8 cellular contexts compared by ENCODE assay signal in the genomic region with DNA sequence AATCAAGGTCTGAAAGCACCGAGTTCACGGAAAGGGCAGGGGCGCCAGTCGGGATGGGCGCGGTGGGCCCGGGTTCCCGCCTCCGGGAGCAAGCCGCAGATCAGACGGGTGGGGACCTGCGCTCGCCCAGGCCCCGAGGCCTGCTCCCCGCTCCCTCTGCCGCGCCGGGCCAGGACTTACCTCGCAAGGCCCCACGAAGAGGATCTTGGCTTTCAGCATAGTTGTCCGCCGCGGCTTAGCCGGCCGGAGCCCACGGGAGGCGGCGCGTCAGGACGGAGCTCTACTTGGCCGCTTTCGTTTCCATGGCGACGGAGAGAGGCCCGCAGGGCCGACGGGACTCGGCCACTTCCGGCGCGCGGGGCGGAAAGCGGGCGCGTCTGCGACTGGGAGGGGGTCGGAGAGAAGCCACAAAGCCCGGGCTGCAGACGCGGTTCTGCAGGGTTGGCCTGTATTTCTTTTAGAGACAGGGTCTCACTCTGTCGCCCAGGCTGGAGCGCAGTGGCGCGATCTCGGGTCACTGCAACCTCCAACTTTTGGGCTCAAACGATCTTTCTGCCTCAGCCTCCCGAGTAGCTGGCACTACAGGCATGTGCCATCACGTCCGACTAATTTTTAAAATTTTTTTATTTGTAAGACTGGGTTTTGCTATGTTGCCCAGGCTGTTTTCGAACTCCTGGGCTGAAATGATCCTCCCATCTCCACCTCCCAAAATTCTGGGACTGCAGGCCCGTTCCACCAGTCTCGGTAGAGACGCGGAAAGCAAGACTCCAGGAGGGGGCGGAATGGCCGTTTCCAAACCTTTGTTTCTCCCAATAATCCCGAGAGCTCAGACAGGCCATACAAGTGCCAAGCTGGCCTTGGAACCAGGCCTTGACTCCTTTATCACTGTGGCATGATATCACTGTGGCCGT. TPM values are rescaled to one million over a fixed set of nuclear protein-coding genes. Genes with fewer than 3 reads are reported as not detected.
A peak's percentile ranks its signal among the peaks of the same experiment; 100 is the strongest.
DNase-seq lines count a peak whose midpoint lies in the region; ATAC-seq and TF ChIP-seq lines count a peak whose summit lies in the region.

A gene (minus strand): TSS at position 322 of the 911 bp plus-strand sequence. CDS start 103 bp downstream, at position 219.

- H3K27ac ChIP-seq in spleen = peak within 1 kb of the TSS; percentile 55 to 90 (median 85)

- TF ChIP-seq CTCF in AG04449 (IDR thresholded peaks at IDR 0.05; ENCODE audit: insufficient read depth, low read length, missing control alignments) = peak; percentile 54
- no peak for TF ChIP-seq CTCF in activated B cell treated with CpG ODN at 0.5 μM for 24 hours (IDR thresholded peaks at IDR 0.05)
- TF ChIP-seq CTCF in cardiac fibroblast (IDR thresholded peaks at IDR 0.05; ENCODE audit: low read depth, low read length) = peak; percentile 29
- peak in 3 of 11 experiments; percentile 3 to 33 (median 14) for TF ChIP-seq CTCF in spleen (IDR thresholded peaks at IDR 0.05 in 8 of 11, conservative IDR thresholded peaks at IDR 0.05 in 3 of 11)

- H3K27me3 ChIP-seq in spleen (replicated peaks in 1 of 7) = no peaks in the 10 kb centered on the region

- WGBS in spleen, 5 donors = 1 to 5% (median 2%) methylated on average over 21 to 69 of the region's 69 CpGs

- peaks cover 18% of the 10 kb centered on the region for H3K4me1 Mint-ChIP-seq in activated B cell treated with CpG ODN at 0.5 μM for 24 hours

- no peaks in the 10 kb centered on the region for H3K27me3 Mint-ChIP-seq in activated B cell treated with CpG ODN at 0.5 μM for 24 hours

- no peak for TF ChIP-seq POLR2A in spleen (IDR thresholded peaks at IDR 0.05)

- peak within 1 kb of the TSS; percentile 89 for H3K4me3 Mint-ChIP-seq in activated B cell treated with CpG ODN at 0.5 μM for 24 hours

- H3K4me3 ChIP-seq in AG04449 (ENCODE audit: low read depth, low read length) (peak within 1 kb of the TSS; percentile 81), cardiac fibroblast (replicated peaks in 1 of 2; ENCODE audit: low read depth in 2 of 2, low read length in 2 of 2) (peak within 1 kb of the TSS; percentile 71 to 89), spleen (peak within 1 kb of the TSS; percentile 75 to 93 (median 80))

- intact Hi-C loops in activated B cell treated with CpG ODN at 0.5 μM for 24 hours (cut with micrococcal nuclease) (loop anchor here (1.0 to 5.0 kb wide), 4 partner anchors 13 to 104 kb away; a partner anchor contains a TSS), spleen (cut with DNase I; ENCODE audit: low total_unique reads) (no loop called here)

- no peaks in the 10 kb centered on the region for H3K9me3 Mint-ChIP-seq in activated B cell treated with CpG ODN at 0.5 μM for 24 hours

- DNase-seq in AG04449 (ENCODE audit: low read depth, low spot score) (peak; percentile 37), NCI-H2196 treated with DMSO at 0.1 percent for 48 hours (lab: John Stamatoyannopoulos, UW; ENCODE audit: unreplicated experiment) (peak; percentile 83), activated B cell treated with CpG ODN at 0.5 μM for 24 hours (peak; percentile 85), cardiac fibroblast (ENCODE audit: low read depth in 2 of 2) (peak; percentile 91 to 93), inferior parietal cortex (ENCODE audit: extremely low spot score) (peak; percentile 93), spleen (peak; percentile 97)

- H3K9me3 ChIP-seq in spleen = no peaks in the 10 kb centered on the region

- peaks cover 4% of the 10 kb centered on the region for H3K36me3 Mint-ChIP-seq in activated B cell treated with CpG ODN at 0.5 μM for 24 hours (ENCODE audit: low read depth)

- H3K27ac Mint-ChIP-seq in activated B cell treated with CpG ODN at 0.5 μM for 24 hours = peak within 1 kb of the TSS; percentile 76

- ATAC-seq in GM18868 (IDR thresholded peaks at IDR 0.05; ENCODE audit: unreplicated experiment) = peak; percentile 98
- ATAC-seq in HG03135 (IDR thresholded peaks at IDR 0.05; ENCODE audit: unreplicated experiment) = peak; percentile 95
- ATAC-seq in activated B cell treated with CpG ODN at 0.5 μM for 24 hours (ENCODE audit: low read depth) = peak; percentile 98

- H3K36me3 ChIP-seq in spleen = peaks cover 0 to 11% (median 0%) of the 10 kb centered on the region in 6 donors

- CTCF ChIA-PET in AG04449 (lab: Yijun Ruan, JAX) = interaction anchor here (0.5 to 2.6 kb wide), 14 partner anchors 17 to 241 kb away, joined by 3 to 11 read pairs (median 3); no protein-coding TSS in a partner anchor
- CTCF ChIA-PET in activated B cell treated with CpG ODN at 0.5 μM for 24 hours (lab: Charles Lee) = no interaction called here

- H3K4me1 ChIP-seq in spleen = peaks cover 6 to 20% (median 15%) of the 10 kb centered on the region in 6 donors

- POLR2A ChIA-PET in AG04449 (lab: Yijun Ruan, JAX) = interaction anchor here (0.6 to 1.3 kb wide), 2 partner anchors 19 to 504 kb away, joined by 3 to 4 read pairs; no protein-coding TSS in a partner anchor
- POLR2A ChIA-PET in activated B cell treated with CpG ODN at 0.5 μM for 24 hours (lab: Charles Lee) = interaction anchor here (0.5 to 1.6 kb wide), 11 partner anchors 25 to 616 kb away, joined by 3 to 7 read pairs (median 4); a partner anchor contains a TSS

RNA-seq across cellular contexts. Expression of the gene that starts here (rescaled TPM):
- total RNA-seq in activated B cell treated with CpG ODN at 0.5 μM for 24 hours (9.8 and 10.7 TPM in 2 replicates), spleen (1 to 10 TPM; 5.5 to 7.2 (median 6.5) TPM)
- 10 to 100 TPM in 1 of 3 donors, 1 to 10 TPM in 2; 7.8 to 11.0 (median 8.0) TPM for polyA plus RNA-seq in spleen

Comparison
In these comparisons a context has a peak if more than half of its experiments do, and no peak if none do; other contexts are left out.
1. Peak in every context shown above with its lines: DNase-seq, ATAC-seq, H3K4me3 ChIP-seq and H3K27ac ChIP-seq.
2. DNase-seq: peak in every context shown above with its lines; median percentile 97 in spleen; 93 in inferior parietal cortex; 92 in cardiac fibroblast; 85 in activated B cell treated with CpG ODN at 0.5 μM for 24 hours; 83 in NCI-H2196 treated with DMSO at 0.1 percent for 48 hours; 37 in AG04449.